9 cellular contexts compared by ENCODE assay signal in genomic region chr3:126356373-126357298, GRCh38. TPM values are rescaled to one million over a fixed set of nuclear protein-coding genes. Genes with fewer than 3 reads are reported as not detected.
DNase-seq lines count a peak whose midpoint lies in the region; ATAC-seq and TF ChIP-seq lines count a peak whose summit lies in the region.
"Had no signal": no experiment of that assay in that cellular context is flagged by ENCODE, and none has a peak within 500 bp of the region (broad histone marks: within the 10 kb centered on the region; RNA-seq: fewer than 3 reads in every experiment).

No MANE protein-coding gene starts in this region.

- DNase-seq in Calu3 = no peak
- DNase-seq in HL-60 (ENCODE audit: low read depth in 1 of 2, low spot score in 1 of 2) = peak in 1 of 2 experiments; percentile 10
- no peak for DNase-seq in MCF 10A (ENCODE audit: unreplicated experiment)
- DNase-seq in inferior parietal cortex (ENCODE audit: extremely low spot score) = no peak
- no peak for DNase-seq in stimulated activated CD8-positive, alpha-beta memory T cell treated with anti-CD3 and anti-CD28 coated beads, Interleukin-4, amount 100 ng/mL, for 48 hours

- H3K4me3 Mint-ChIP-seq in Calu3 (ENCODE audit: low read depth, unreplicated experiment) = peak overlapping the region; percentile 98
- H3K4me3 Mint-ChIP-seq in MCF 10A (ENCODE audit: unreplicated experiment) = peak overlapping the region; percentile 81
- H3K4me3 Mint-ChIP-seq in stimulated activated naive CD8-positive, alpha-beta T cell treated with anti-CD3 and anti-CD28 coated beads, Interleukin-15, Interleukin-2, amounts not matched to agents 100 ng/mL and 50 ng/mL, for 24 hours = peak overlapping the region; percentile 68

- CTCF ChIA-PET in Calu3 (lab: Charles Lee) (interaction anchor here (0.5 to 1.2 kb wide), 3 partner anchors 69 to 834 kb away, joined by 3 to 11 read pairs (median 3); no protein-coding TSS in a partner anchor), MCF 10A (lab: Yijun Ruan, JAX) (no interaction called here)

- BruUV-seq in Calu3 (replicated peaks; lab: Mats Ljungman, UMichigan) (no TSS peak), MCF 10A (replicated peaks; lab: Mats Ljungman, UMichigan) (no TSS peak)

- H3K27me3 Mint-ChIP-seq in Calu3 (ENCODE audit: unreplicated experiment) = peaks cover 42% of the 10 kb centered on the region
- H3K27me3 Mint-ChIP-seq in MCF 10A (ENCODE audit: insufficient read depth, unreplicated experiment) = no peaks in the 10 kb centered on the region
- peaks cover 39% of the 10 kb centered on the region for H3K27me3 Mint-ChIP-seq in stimulated activated naive CD8-positive, alpha-beta T cell treated with anti-CD3 and anti-CD28 coated beads, Interleukin-15, Interleukin-2, amounts not matched to agents 100 ng/mL and 50 ng/mL, for 24 hours

- H3K4me3 ChIP-seq in HL-60 (replicated peaks; ENCODE audit: insufficient read depth, low read length) = peak overlapping the region; percentile 31

- H3K27ac Mint-ChIP-seq in Calu3 (ENCODE audit: unreplicated experiment) (peak overlapping the region; percentile 72), MCF 10A (ENCODE audit: low read depth, unreplicated experiment) (peak overlapping the region; percentile 69)
- no peak overlapping the region for H3K27ac Mint-ChIP-seq in stimulated activated naive CD8-positive, alpha-beta T cell treated with anti-CD3 and anti-CD28 coated beads, Interleukin-15, Interleukin-2, amounts not matched to agents 100 ng/mL and 50 ng/mL, for 24 hours

- TF ChIP-seq CTCF in Calu3 (IDR thresholded peaks at IDR 0.05; ENCODE audit: unreplicated experiment) (no peak), HL-60 (IDR thresholded peaks at IDR 0.05; ENCODE audit: insufficient read depth, low read length) (no peak), MCF 10A (IDR thresholded peaks at IDR 0.05; ENCODE audit: unreplicated experiment) (no peak)

- H3K4me1 Mint-ChIP-seq in Calu3 (ENCODE audit: low read depth, unreplicated experiment) = peaks cover 24% of the 10 kb centered on the region
- peaks cover 4% of the 10 kb centered on the region for H3K4me1 Mint-ChIP-seq in MCF 10A (ENCODE audit: insufficient read depth, unreplicated experiment)
- H3K4me1 Mint-ChIP-seq in stimulated activated naive CD8-positive, alpha-beta T cell treated with anti-CD3 and anti-CD28 coated beads, Interleukin-15, Interleukin-2, amounts not matched to agents 100 ng/mL and 50 ng/mL, for 24 hours (ENCODE audit: low read depth) = peaks cover 14% of the 10 kb centered on the region

- POLR2A ChIA-PET in MCF 10A (lab: Yijun Ruan, JAX) = interaction anchor here (1.1 to 1.5 kb wide), 2 partner anchors 87 to 90 kb away, joined by 4 to 9 read pairs; no protein-coding TSS in a partner anchor

- H3K36me3 Mint-ChIP-seq in Calu3 (ENCODE audit: insufficient read depth, unreplicated experiment) (peaks cover 23% of the 10 kb centered on the region), MCF 10A (ENCODE audit: insufficient read depth, unreplicated experiment) (no peaks in the 10 kb centered on the region)
- H3K36me3 Mint-ChIP-seq in stimulated activated naive CD8-positive, alpha-beta T cell treated with anti-CD3 and anti-CD28 coated beads, Interleukin-15, Interleukin-2, amounts not matched to agents 100 ng/mL and 50 ng/mL, for 24 hours (ENCODE audit: low read depth) = no peaks in the 10 kb centered on the region

- H3K27ac ChIP-seq in HL-60 (replicated peaks) (no peak overlapping the region), layer of hippocampus (ENCODE audit: low read depth, low read length) (peak overlapping the region; percentile 97)

- H3K9me3 Mint-ChIP-seq in Calu3 (ENCODE audit: low read depth, unreplicated experiment) = no peaks in the 10 kb centered on the region
- no peaks in the 10 kb centered on the region for H3K9me3 Mint-ChIP-seq in MCF 10A (ENCODE audit: unreplicated experiment)
- no peaks in the 10 kb centered on the region for H3K9me3 Mint-ChIP-seq in stimulated activated naive CD8-positive, alpha-beta T cell treated with anti-CD3 and anti-CD28 coated beads, Interleukin-15, Interleukin-2, amounts not matched to agents 100 ng/mL and 50 ng/mL, for 24 hours

- H3K27me3 ChIP-seq in HL-60 (ENCODE audit: insufficient read depth, poor library complexity, severe bottlenecking) (peaks cover 32% of the 10 kb centered on the region), layer of hippocampus (ENCODE audit: control insufficient read depth, insufficient read depth, low read length) (no peaks in the 10 kb centered on the region)

- no peak for ATAC-seq in HG03521 (IDR thresholded peaks at IDR 0.05; ENCODE audit: unreplicated experiment)

- intact Hi-C loops in Calu3 (cut with micrococcal nuclease; ENCODE audit: unreplicated experiment) = loop anchor here (1.0 to 5.0 kb wide), 3 partner anchors 33 to 144 kb away; no protein-coding TSS in a partner anchor
- intact Hi-C loops in MCF 10A (cut with micrococcal nuclease) = loop anchor here (2.0 kb wide), 1 partner anchor 90 kb away; no protein-coding TSS in a partner anchor

RNA-seq across cellular contexts. Expression of gene KLF15, which starts 0.6 kb away (rescaled TPM):
- total RNA-seq in Calu3 (2022) (8.2 and 10.6 TPM in 2 replicates), MCF 10A (2022) (5.3 and 8.3 TPM in 2 replicates)

RNA-seq across cellular contexts. Expression of gene CFAP100, which starts 38.1 kb away (rescaled TPM):
- not detected in 2 replicates for total RNA-seq in Calu3 (2022)
- total RNA-seq in MCF 10A (2022) = not detected in 2 replicates
- total RNA-seq: NCI-H460 had no signal
